15 cellular contexts compared by ENCODE assay signal in genomic region chr6:47405273-47405672, GRCh38.
A peak's percentile ranks its signal among the peaks of the same experiment; 100 is the strongest.
DNase-seq lines count a peak whose midpoint lies in the region; ATAC-seq, FAIRE-seq and TF ChIP-seq lines count a peak whose summit lies in the region.
"Had no signal": no experiment of that assay in that cellular context is flagged by ENCODE, and none has a peak within 500 bp of the region (broad histone marks: within the 10 kb centered on the region; RNA-seq: fewer than 3 reads in every experiment).

No MANE protein-coding gene starts in this region.

- WGBS in K562 (ENCODE audit: insufficient coverage, low coverage, missing lambda C conversion rate), result 12% methylated on average over 5 of the region's 5 CpGs

- peaks cover 12% of the 10 kb centered on the region for H3K4me1 Mint-ChIP-seq in Caco-2 (ENCODE audit: low read depth, unreplicated experiment)
- H3K4me1 Mint-ChIP-seq: stimulated activated effector memory CD8-positive, alpha-beta T cell treated with anti-CD3 and anti-CD28 coated beads, Interleukin-12 subunit alpha, Interleukin-12 subunit beta, amount 100 ng/mL, for 72 hours had no signal

- in situ Hi-C loops in K562 (cut with MboI), result loop anchor here (25.0 kb wide), 1 partner anchor 207 kb away; no protein-coding TSS in a partner anchor

- no peaks in the 10 kb centered on the region for H3K27me3 ChIP-seq in Caco-2 (replicated peaks; ENCODE audit: control insufficient read depth, insufficient read depth, low read length)
- H3K27me3 ChIP-seq in K562 (ENCODE audit: control insufficient read depth in 2 of 2, insufficient read depth in 2 of 2, low read length in 2 of 2), result no peaks in the 10 kb centered on the region; a peak in 1 of 5 replicates
- H3K27me3 ChIP-seq: right lobe of liver had no signal

- no peaks in the 10 kb centered on the region for H3K79me2 ChIP-seq in K562 (ENCODE audit: control insufficient read depth, insufficient read depth, low read length)

- H3K4me3 Mint-ChIP-seq in Caco-2 (ENCODE audit: unreplicated experiment), result peak overlapping the region; percentile 3
- H3K4me3 Mint-ChIP-seq: stimulated activated effector memory CD8-positive, alpha-beta T cell treated with anti-CD3 and anti-CD28 coated beads, Interleukin-12 subunit alpha, Interleukin-12 subunit beta, amount 100 ng/mL, for 72 hours had no signal

- H3K9me3 ChIP-seq in Caco-2 (no peaks in the 10 kb centered on the region), HEK293 (ENCODE audit: control insufficient read depth, insufficient read depth, low read depth, low read length) (no peaks in the 10 kb centered on the region), K562 (replicated peaks; ENCODE audit: control insufficient read depth, insufficient read depth, low read depth, low read length) (no peaks in the 10 kb centered on the region)
- H3K9me3 ChIP-seq: left ventricle myocardium inferior, right lobe of liver, thoracic aorta had no signal

- POLR2A ChIA-PET in Caco-2 (lab: Charles Lee) (interaction anchor here (0.5 to 0.6 kb wide), 2 partner anchors 73 to 1296 kb away, joined by 4 to 5 read pairs; no protein-coding TSS in a partner anchor), HEK293 (lab: Yijun Ruan, JAX) (no interaction called here), K562 (lab: Yijun Ruan, JAX) (no interaction called here)

- peak overlapping the region; percentile 19 for H3K27ac Mint-ChIP-seq in Caco-2 (ENCODE audit: unreplicated experiment)
- H3K27ac Mint-ChIP-seq: stimulated activated effector memory CD8-positive, alpha-beta T cell treated with anti-CD3 and anti-CD28 coated beads, Interleukin-12 subunit alpha, Interleukin-12 subunit beta, amount 100 ng/mL, for 72 hours had no signal

- BruUV-seq in Caco-2 (replicated peaks; lab: Mats Ljungman, UMichigan), result no TSS peak
- no TSS peak for BruUV-seq in K562 (replicated peaks; lab: Mats Ljungman, UMichigan)

- no peak for ATAC-seq in K562
- no peak for ATAC-seq in GM21367 (IDR thresholded peaks at IDR 0.05; ENCODE audit: unreplicated experiment)
- ATAC-seq: stimulated activated effector memory CD8-positive, alpha-beta T cell treated with anti-CD3 and anti-CD28 coated beads, Interleukin-12 subunit alpha, Interleukin-12 subunit beta, amount 100 ng/mL, for 72 hours had no signal

- CTCF ChIA-PET in Caco-2 (lab: Charles Lee), result no interaction called here
- CTCF ChIA-PET in HEK293 (lab: Yijun Ruan, JAX), result interaction anchor here (1.2 to 2.1 kb wide), 3 partner anchors 9 to 376 kb away, joined by 4 to 13 read pairs (median 5); no protein-coding TSS in a partner anchor
- CTCF ChIA-PET in K562 (lab: Yijun Ruan, JAX; ENCODE audit: low intra/inter-chr PET ratio), result no interaction called here

- H3K9ac ChIP-seq in K562 (ENCODE audit: insufficient read depth in 1 of 2, low read depth in 2 of 2, low read length in 2 of 2), result no peak overlapping the region

- no peak for FAIRE-seq in K562 (lab: Jason Lieb, UNC)
- FAIRE-seq: G401.6, H54 had no signal

- no peak for TF ChIP-seq EP300 in K562 (IDR thresholded peaks at IDR 0.05; ENCODE audit: low read length)

- TF ChIP-seq POLR2A in K562 (conservative IDR thresholded peaks at IDR 0.05), result no peak

- peaks cover 46% of the 10 kb centered on the region for H3K4me1 ChIP-seq in Caco-2
- H3K4me1 ChIP-seq in HEK293 (ENCODE audit: control insufficient read depth, insufficient read depth, low read length), result peaks cover 29% of the 10 kb centered on the region
- no peaks in the 10 kb centered on the region; a peak in 1 of 5 replicates for H3K4me1 ChIP-seq in K562 (replicated peaks in 1 of 2; ENCODE audit: control insufficient read depth in 2 of 2, insufficient read depth in 2 of 2, low read length in 2 of 2)
- H3K4me1 ChIP-seq: left ventricle myocardium inferior, right lobe of liver had no signal

- intact Hi-C loops in Caco-2 (cut with micrococcal nuclease; ENCODE audit: unreplicated experiment), result loop anchor here (5.0 kb wide), 1 partner anchor 308 kb away; no protein-coding TSS in a partner anchor
- intact Hi-C loops in K562 (cut with micrococcal nuclease), result no loop called here

- H2AFZ ChIP-seq in K562 (ENCODE audit: low read depth, low read length), result peak overlapping the region; percentile 14; the same call in 1 of the 2 replicates

- H3K27ac ChIP-seq in HEK293 (ENCODE audit: extremely low read depth, low read depth, low read length), result peak overlapping the region; percentile 8; the same call in 1 of the 2 replicates
- no peak overlapping the region for H3K27ac ChIP-seq in K562 (ENCODE audit: extremely low read depth, low read depth, low read length)
- H3K27ac ChIP-seq: left ventricle myocardium inferior, right lobe of liver, thoracic aorta had no signal

- no peak overlapping the region for H3K4me3 ChIP-seq in Caco-2 (ENCODE audit: low read depth, low read length)
- H3K4me3 ChIP-seq in HEK293 (ENCODE audit: low read depth, low read length), result no peak overlapping the region
- no peak overlapping the region for H3K4me3 ChIP-seq in K562
- H3K4me3 ChIP-seq in foreskin fibroblast (ENCODE audit: low read depth in 1 of 2, low read length in 2 of 2), result no peak overlapping the region
- H3K4me3 ChIP-seq: left ventricle myocardium inferior, right lobe of liver, thoracic aorta had no signal

- H3K9me3 Mint-ChIP-seq in Caco-2 (ENCODE audit: unreplicated experiment), result no peaks in the 10 kb centered on the region
- H3K9me3 Mint-ChIP-seq: stimulated activated effector memory CD8-positive, alpha-beta T cell treated with anti-CD3 and anti-CD28 coated beads, Interleukin-12 subunit alpha, Interleukin-12 subunit beta, amount 100 ng/mL, for 72 hours had no signal

- no peak overlapping the region for H3K4me2 ChIP-seq in K562 (ENCODE audit: insufficient read depth, low read length)

- no peaks in the 10 kb centered on the region for H3K36me3 Mint-ChIP-seq in Caco-2 (ENCODE audit: insufficient read depth, unreplicated experiment)
- H3K36me3 Mint-ChIP-seq: stimulated activated effector memory CD8-positive, alpha-beta T cell treated with anti-CD3 and anti-CD28 coated beads, Interleukin-12 subunit alpha, Interleukin-12 subunit beta, amount 100 ng/mL, for 72 hours had no signal

- DNase-seq in Caco-2 (peak in 1 of 2 experiments; percentile 54), K562 (ENCODE audit: extremely low read depth in 1 of 4, low spot score in 3 of 4) (no peak), mucosa of gallbladder (ENCODE audit: low spot score) (peak; percentile 16), activated gamma-delta T cell (lab: John Stamatoyannopoulos, UW) (no peak), foreskin fibroblast (no peak)
- DNase-seq: activated CD4-positive, alpha-beta T cell treated with anti-CD3 and anti-CD28 coated beads for 48 hours; left ventricle myocardium inferior; NCI-H345; right lobe of liver had no signal

- H3K9me1 ChIP-seq in K562 (ENCODE audit: control insufficient read depth, insufficient read depth, low read length), result no peaks in the 10 kb centered on the region

- no peaks in the 10 kb centered on the region for H4K20me1 ChIP-seq in K562 (replicated peaks; ENCODE audit: control insufficient read depth, insufficient read depth, low read length)

- TF ChIP-seq CTCF in Caco-2 (IDR thresholded peaks at IDR 0.05; ENCODE audit: insufficient read depth in 1 of 2, low read depth in 1 of 2, low read length in 1 of 2, severe bottlenecking in 1 of 2, unreplicated experiment in 1 of 2) (no peak), HEK293 (tag by site-specific recombination; IDR thresholded peaks at IDR 0.05) (no peak), K562 (IDR thresholded peaks at IDR 0.05 in 2 of 3, conservative IDR thresholded peaks at IDR 0.05 in 1 of 3; ENCODE audit: insufficient read depth in 2 of 3, low read depth in 1 of 3, low read length in 3 of 3) (no peak), foreskin fibroblast (IDR thresholded peaks at IDR 0.05; ENCODE audit: low read depth, low read length) (no peak)

- no peak for TF ChIP-seq RAD21 in K562 (CRISPR knock-in tag; conservative IDR thresholded peaks at IDR 0.05 in 1 of 2, IDR thresholded peaks at IDR 0.05 in 1 of 2)

- H3K36me3 ChIP-seq in Caco-2 (ENCODE audit: control insufficient read depth, insufficient read depth, low read length) (no peaks in the 10 kb centered on the region), HEK293 (ENCODE audit: control insufficient read depth in 2 of 2, insufficient read depth in 1 of 2, low read length in 2 of 2) (no peaks in the 10 kb centered on the region), K562 (ENCODE audit: control insufficient read depth, insufficient read depth, low read length) (no peaks in the 10 kb centered on the region)
- H3K36me3 ChIP-seq: left ventricle myocardium inferior, right lobe of liver, thoracic aorta had no signal

- H3K27me3 Mint-ChIP-seq in Caco-2 (ENCODE audit: insufficient read depth, unreplicated experiment), result no peaks in the 10 kb centered on the region

TF ChIP-seq in HEK293, 187 proteins besides CTCF, POLR2A, EP300 and RAD21 (continues in another document):
- peak; percentile 81 for TF ChIP-seq ZNF157 (tag by site-specific recombination; IDR thresholded peaks at IDR 0.05)
- peak; percentile 63 for TF ChIP-seq GLIS1 (tag by site-specific recombination; IDR thresholded peaks at IDR 0.05)

TF ChIP-seq in K562, 482 proteins besides CTCF, POLR2A, EP300 and RAD21 (continues in another document):
- TF ChIP-seq, protein P1, sequence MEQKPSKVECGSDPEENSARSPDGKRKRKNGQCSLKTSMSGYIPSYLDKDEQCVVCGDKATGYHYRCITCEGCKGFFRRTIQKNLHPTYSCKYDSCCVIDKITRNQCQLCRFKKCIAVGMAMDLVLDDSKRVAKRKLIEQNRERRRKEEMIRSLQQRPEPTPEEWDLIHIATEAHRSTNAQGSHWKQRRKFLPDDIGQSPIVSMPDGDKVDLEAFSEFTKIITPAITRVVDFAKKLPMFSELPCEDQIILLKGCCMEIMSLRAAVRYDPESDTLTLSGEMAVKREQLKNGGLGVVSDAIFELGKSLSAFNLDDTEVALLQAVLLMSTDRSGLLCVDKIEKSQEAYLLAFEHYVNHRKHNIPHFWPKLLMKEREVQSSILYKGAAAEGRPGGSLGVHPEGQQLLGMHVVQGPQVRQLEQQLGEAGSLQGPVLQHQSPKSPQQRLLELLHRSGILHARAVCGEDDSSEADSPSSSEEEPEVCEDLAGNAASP (IDR thresholded peaks at IDR 0.05), result no peak
- no peak for TF ChIP-seq NFATC3 (IDR thresholded peaks at IDR 0.05)
- no peak for TF ChIP-seq ZNF217 (CRISPR knock-in tag; IDR thresholded peaks at IDR 0.05)
- no peak for TF ChIP-seq CREB1 (IDR thresholded peaks at IDR 0.05)
- TF ChIP-seq CREB1 (CRISPR knock-in tag; IDR thresholded peaks at IDR 0.05), result no peak
- no peak for TF ChIP-seq RHOXF2B (CRISPR knock-in tag; conservative IDR thresholded peaks at IDR 0.05)
- TF ChIP-seq RBM25 (IDR thresholded peaks at IDR 0.05; ENCODE audit: low read depth, low read length, severe bottlenecking), result no peak
- TF ChIP-seq WHSC1 (IDR thresholded peaks at IDR 0.05; ENCODE audit: low read length), result no peak
- TF ChIP-seq KLF13 (tag; IDR thresholded peaks at IDR 0.05; ENCODE audit: borderline replicate concordance, low read depth), result no peak
